ENCODE assay signal across 29 cellular contexts in genomic region chr5:59665086-59665831, GRCh38.
A peak's percentile ranks its signal among the peaks of the same experiment; 100 is the strongest.
DNase-seq lines count a peak whose midpoint lies in the region; ATAC-seq, FAIRE-seq and TF ChIP-seq lines count a peak whose summit lies in the region.
"Had no signal": no experiment of that assay in that cellular context is flagged by ENCODE, and none has a peak within 500 bp of the region (broad histone marks: within the 10 kb centered on the region; RNA-seq: fewer than 3 reads in every experiment).

No MANE protein-coding gene starts in this region.

- no peaks in the 10 kb centered on the region for H4K20me1 ChIP-seq in osteoblast (ENCODE audit: insufficient read depth, low read length)

- DNase-seq in GM12891 (ENCODE audit: insufficient read length, low spot score) = no peak
- peak; percentile 45 for DNase-seq in NCI-H82 treated with DMSO at 0.1 percent for 48 hours (lab: John Stamatoyannopoulos, UW; ENCODE audit: unreplicated experiment)
- DNase-seq in iris pigment epithelial cell (ENCODE audit: low read depth) = peak; percentile 64
- DNase-seq in renal cortical epithelial cell (ENCODE audit: low read depth) = peak; percentile 29
- no peak for DNase-seq in osteoblast (ENCODE audit: insufficient read length, low spot score, missing footprints)
- DNase-seq in RCC 7860 (ENCODE audit: low spot score) = no peak
- DNase-seq: activated CD4-positive, alpha-beta T cell treated with anti-CD3 and anti-CD28 coated beads, Interleukin-2, amount 50 U/mL, for 48 hours; activated CD4-positive, CD25-positive, alpha-beta regulatory T cell; activated naive CD4-positive, alpha-beta T cell treated with anti-CD3 and anti-CD28 coated beads, Interleukin-2, amount 50 U/mL, for 16 hours; cortex of kidney; effector memory CD8-positive, alpha-beta T cell; HCEC 1CT; hypothalamus; KG1; left ventricle myocardium inferior; midbrain; MV-4-11; naive thymus-derived CD8-positive, alpha-beta T cell; NCI-H187; NCI-H524 treated with DMSO at 0.1 percent for 48 hours; nucleus accumbens; stimulated activated CD4-positive, alpha-beta T cell treated with anti-CD3 and anti-CD28 coated beads, Interleukin-4, amount 100 ng/mL, for 24 hours; T-cell; upper lobe of left lung had no signal

- no peak for TF ChIP-seq POLR2A in GM12891 (IDR thresholded peaks at IDR 0.05; ENCODE audit: low read depth, low read length)

- H3K4me1 ChIP-seq in osteoblast (ENCODE audit: insufficient read depth, low read length) = peaks cover 3% of the 10 kb centered on the region

- H3K79me2 ChIP-seq in osteoblast (ENCODE audit: insufficient read depth, low read length) = no peaks in the 10 kb centered on the region

- no peak overlapping the region for H2AFZ ChIP-seq in osteoblast (ENCODE audit: low read length)

- H3K4me3 ChIP-seq in osteoblast (ENCODE audit: insufficient read depth, low read length) = no peak overlapping the region
- H3K4me3 ChIP-seq: cardiac muscle cell, esophagus muscularis mucosa, left ventricle myocardium inferior, upper lobe of left lung had no signal

- ATAC-seq in HG03039 (IDR thresholded peaks at IDR 0.05; ENCODE audit: unreplicated experiment) = no peak
- ATAC-seq: effector memory CD8-positive, alpha-beta T cell; naive thymus-derived CD8-positive, alpha-beta T cell; stimulated activated effector memory CD8-positive, alpha-beta T cell treated with anti-CD3 and anti-CD28 coated beads, Interleukin-12 subunit alpha, Interleukin-12 subunit beta, amount 100 ng/mL, for 72 hours; T-cell had no signal

- H3K27me3 ChIP-seq in osteoblast (ENCODE audit: insufficient read depth, low read length) = no peaks in the 10 kb centered on the region
- H3K27me3 ChIP-seq: cardiac muscle cell, esophagus muscularis mucosa, upper lobe of left lung had no signal

- no peaks in the 10 kb centered on the region for H3K9me3 ChIP-seq in osteoblast (ENCODE audit: low read depth, low read length)
- H3K9me3 ChIP-seq: esophagus muscularis mucosa, left ventricle myocardium inferior, upper lobe of left lung had no signal

- no peak for TF ChIP-seq CTCF in osteoblast (IDR thresholded peaks at IDR 0.05; ENCODE audit: extremely low read depth, low read depth, low read length)

- no peaks in the 10 kb centered on the region for H3K36me3 ChIP-seq in osteoblast (ENCODE audit: insufficient read depth, low read length)
- H3K36me3 ChIP-seq: cardiac muscle cell, esophagus muscularis mucosa, left ventricle myocardium inferior, upper lobe of left lung had no signal

- FAIRE-seq in GM12891 (lab: Jason Lieb, UNC) = peak; percentile 28
- FAIRE-seq in RCC 7860 (lab: Jason Lieb, UNC) = no peak

- H3K4me2 ChIP-seq in osteoblast (ENCODE audit: insufficient read depth, low read length) = no peak overlapping the region

- no peak overlapping the region for H3K27ac ChIP-seq in osteoblast (ENCODE audit: low read depth, low read length)
- H3K27ac ChIP-seq: C4-2B, cardiac muscle cell, esophagus muscularis mucosa, left ventricle myocardium inferior, upper lobe of left lung had no signal

TF ChIP-seq in GM12891, 5 proteins besides CTCF, POLR2A, EP300 and RAD21:
- TF ChIP-seq POLR2AphosphoS5 (IDR thresholded peaks at IDR 0.05; ENCODE audit: low read depth, low read length) (no peak), PAX5 (IDR thresholded peaks at IDR 0.05; ENCODE audit: insufficient read depth, low read length, severe bottlenecking) (no peak), POU2F2 (IDR thresholded peaks at IDR 0.05; ENCODE audit: low read depth, low read length) (no peak), TAF1 (IDR thresholded peaks at IDR 0.05; ENCODE audit: low read depth, low read length) (no peak), SPI1 (IDR thresholded peaks at IDR 0.05; ENCODE audit: low read depth, low read length) (no peak)

Comparison
In these comparisons a context has a peak if more than half of its experiments do, and no peak if none do; other contexts are left out.
1. DNase-seq: peak in NCI-H82 treated with DMSO at 0.1 percent for 48 hours (single experiment), iris pigment epithelial cell (single experiment) and renal cortical epithelial cell (single experiment); none in GM12891 (single experiment), osteoblast (single experiment) and RCC 7860 (single experiment).